ENCODE assay signal across 9 cellular contexts in the genomic region with DNA sequence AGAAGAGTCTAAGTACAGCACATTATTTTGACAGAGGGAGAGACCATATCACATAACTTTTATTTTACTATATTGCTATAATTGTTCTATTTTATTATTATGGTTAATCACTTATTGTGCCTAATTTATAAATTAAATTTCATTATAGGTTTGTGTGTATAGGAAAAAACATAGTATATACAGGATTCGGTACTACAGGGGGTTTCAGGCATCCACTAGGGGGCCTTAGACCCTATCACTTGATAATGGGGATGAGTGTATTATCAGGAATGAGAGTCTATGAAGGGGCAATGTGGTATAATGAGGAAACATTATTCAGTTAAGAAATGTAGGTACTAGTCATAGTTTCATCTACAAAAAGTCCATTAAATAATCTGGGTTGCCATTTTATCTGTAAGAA.
DNase-seq lines count a peak whose midpoint lies in the region; ATAC-seq and TF ChIP-seq lines count a peak whose summit lies in the region.
"Had no signal": no experiment of that assay in that cellular context is flagged by ENCODE, and none has a peak within 500 bp of the region (broad histone marks: within the 10 kb centered on the region; RNA-seq: fewer than 3 reads in every experiment).

No MANE protein-coding gene starts in this region.

- ATAC-seq in left lung = no peak

- DNase-seq in EL = peak; percentile 43
- peak; percentile 4 for DNase-seq in HEK293T (ENCODE audit: extremely low spot score)
- DNase-seq in RPMI7951 (ENCODE audit: low read depth) = peak; percentile 1
- DNase-seq in kidney glomerular epithelial cell (lab: John Stamatoyannopoulos, UW) = peak; percentile 6
- no peak for DNase-seq in NK-92 (lab: John Stamatoyannopoulos, UW; ENCODE audit: unreplicated experiment)
- no peak for DNase-seq in esophagus muscularis mucosa (ENCODE audit: extremely low spot score)
- no peak for DNase-seq in left lung
- DNase-seq in NCI-H128 (lab: John Stamatoyannopoulos, UW; ENCODE audit: unreplicated experiment) = no peak
- DNase-seq: cerebellar nuclear complex had no signal

- no peaks in the 10 kb centered on the region for H3K9me3 ChIP-seq in esophagus muscularis mucosa
- no peaks in the 10 kb centered on the region for H3K9me3 ChIP-seq in left lung

- POLR2A ChIA-PET in HEK293T (lab: Yijun Ruan, JAX) = no interaction called here

- H3K27ac ChIP-seq in esophagus muscularis mucosa (replicated peaks in 1 of 4) = no peak overlapping the region
- H3K27ac ChIP-seq in left lung = no peak overlapping the region

- WGBS in esophagus muscularis mucosa = 79% methylated on average over 1 of the region's 1 CpG

- no peak for TF ChIP-seq EP300 in esophagus muscularis mucosa (IDR thresholded peaks at IDR 0.05)

- intact Hi-C loops in esophagus muscularis mucosa (cut with DNase I) = no loop called here
- intact Hi-C loops in left lung (cut with DNase I) = no loop called here

- no peak for TF ChIP-seq CTCF in esophagus muscularis mucosa (IDR thresholded peaks at IDR 0.05)
- no peak for TF ChIP-seq CTCF in left lung (IDR thresholded peaks at IDR 0.05)

- CTCF ChIA-PET in HEK293T (lab: Yijun Ruan, JAX) = no interaction called here

- TF ChIP-seq POLR2A in esophagus muscularis mucosa (IDR thresholded peaks at IDR 0.05; ENCODE audit: low read depth) = no peak

- no peaks in the 10 kb centered on the region for H3K36me3 ChIP-seq in esophagus muscularis mucosa
- H3K36me3 ChIP-seq in left lung = no peaks in the 10 kb centered on the region

- H3K27me3 ChIP-seq in esophagus muscularis mucosa = no peaks in the 10 kb centered on the region
- no peaks in the 10 kb centered on the region for H3K27me3 ChIP-seq in left lung

- no peaks in the 10 kb centered on the region for H3K4me1 ChIP-seq in esophagus muscularis mucosa
- no peaks in the 10 kb centered on the region for H3K4me1 ChIP-seq in left lung

- no peak overlapping the region for H3K4me3 ChIP-seq in esophagus muscularis mucosa
- no peak overlapping the region for H3K4me3 ChIP-seq in left lung

TF ChIP-seq in HEK293T, 16 proteins besides CTCF, POLR2A, EP300 and RAD21:
- no peak for TF ChIP-seq LEF1 (IDR thresholded peaks at IDR 0.05; ENCODE audit: borderline replicate concordance)
- no peak for TF ChIP-seq ARNT (IDR thresholded peaks at IDR 0.05)
- no peak for TF ChIP-seq SP1 (IDR thresholded peaks at IDR 0.05)
- TF ChIP-seq FOXK2 (IDR thresholded peaks at IDR 0.05) = no peak
- no peak for TF ChIP-seq FOXA1 (IDR thresholded peaks at IDR 0.05)
- no peak for TF ChIP-seq ZNF384 (IDR thresholded peaks at IDR 0.05)
- TF ChIP-seq HDGF (IDR thresholded peaks at IDR 0.05; ENCODE audit: borderline replicate concordance) = no peak
- TF ChIP-seq, protein P1, sequence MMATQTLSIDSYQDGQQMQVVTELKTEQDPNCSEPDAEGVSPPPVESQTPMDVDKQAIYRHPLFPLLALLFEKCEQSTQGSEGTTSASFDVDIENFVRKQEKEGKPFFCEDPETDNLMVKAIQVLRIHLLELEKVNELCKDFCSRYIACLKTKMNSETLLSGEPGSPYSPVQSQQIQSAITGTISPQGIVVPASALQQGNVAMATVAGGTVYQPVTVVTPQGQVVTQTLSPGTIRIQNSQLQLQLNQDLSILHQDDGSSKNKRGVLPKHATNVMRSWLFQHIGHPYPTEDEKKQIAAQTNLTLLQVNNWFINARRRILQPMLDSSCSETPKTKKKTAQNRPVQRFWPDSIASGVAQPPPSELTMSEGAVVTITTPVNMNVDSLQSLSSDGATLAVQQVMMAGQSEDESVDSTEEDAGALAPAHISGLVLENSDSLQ (IDR thresholded peaks at IDR 0.05) = no peak

Comparison
In these comparisons a context has a peak if more than half of its experiments do, and no peak if none do; other contexts are left out.
1. DNase-seq: peak in EL (single experiment), HEK293T (single experiment), RPMI7951 (single experiment) and kidney glomerular epithelial cell (single experiment); none in NK-92 (single experiment), esophagus muscularis mucosa (single experiment), left lung (0 of 2) and NCI-H128 (single experiment).